Comparison of ENCODE assay signal across 10 cellular contexts in genomic region chr6:28334272-28335039, GRCh38. TPM values are rescaled to one million over a fixed set of nuclear protein-coding genes. Genes with fewer than 3 reads are reported as not detected.
DNase-seq lines count a peak whose midpoint lies in the region; ATAC-seq and TF ChIP-seq lines count a peak whose summit lies in the region.
"Had no signal": no experiment of that assay in that cellular context is flagged by ENCODE, and none has a peak within 500 bp of the region (broad histone marks: within the 10 kb centered on the region; RNA-seq: fewer than 3 reads in every experiment).

No MANE protein-coding gene starts in this region.

- peak overlapping the region in 1 of 2 donors; percentile 21 for H3K4me3 Mint-ChIP-seq in stimulated activated naive CD8-positive, alpha-beta T cell treated with anti-CD3 and anti-CD28 coated beads, Interleukin-15, amount 100 ng/mL, for 72 hours

- no peak for TF ChIP-seq POLR2A in gastrocnemius medialis (IDR thresholded peaks at IDR 0.05)

- H3K9ac ChIP-seq in DND-41 (ENCODE audit: low read depth, low read length) (peak overlapping the region; percentile 88), iPS-20b (ENCODE audit: low read depth, low read length) (peak overlapping the region; percentile 100; the same call in 1 of the 2 replicates)

- H3K4me3 ChIP-seq in DND-41 (ENCODE audit: low read depth in 1 of 2, low read length in 2 of 2) (peak overlapping the region in 1 of 2 experiments; percentile 79; a peak in 1 of 4 replicates), SJSA1 (no peak overlapping the region), iPS-20b (ENCODE audit: low read length) (peak overlapping the region; percentile 99), gastrocnemius medialis (no peak overlapping the region)

- H3K36me3 ChIP-seq in DND-41 (ENCODE audit: insufficient read depth, low read length) (no peaks in the 10 kb centered on the region), SJSA1 (no peaks in the 10 kb centered on the region), iPS-20b (ENCODE audit: insufficient read depth, low read depth, low read length) (no peaks in the 10 kb centered on the region), gastrocnemius medialis (no peaks in the 10 kb centered on the region)
- H3K36me3 ChIP-seq: brain microvascular endothelial cell had no signal

- H3K79me2 ChIP-seq in DND-41 (ENCODE audit: insufficient read depth, low read length), result no peaks in the 10 kb centered on the region

- intact Hi-C loops in gastrocnemius medialis (cut with DNase I; ENCODE audit: low total_unique reads), result loop anchor here (2.0 to 5.0 kb wide), 4 partner anchors 20 to 82 kb away; partner anchors contain the start of genes PGBD1, ZKSCAN4 and ZSCAN26

- peak overlapping the region; percentile 89; the same call in 1 of the 2 replicates for H2AFZ ChIP-seq in DND-41 (ENCODE audit: low read depth, low read length)

- H3K27ac ChIP-seq in DND-41 (ENCODE audit: low read length) (peak overlapping the region; percentile 90; the same call in 1 of the 2 replicates), SJSA1 (peak overlapping the region; percentile 96), iPS-20b (ENCODE audit: low read length) (peak overlapping the region; percentile 96), gastrocnemius medialis (peak overlapping the region; percentile 90 to 99 (median 97))

- peak overlapping the region in 1 of 2 donors; percentile 47 for H3K27ac Mint-ChIP-seq in stimulated activated naive CD8-positive, alpha-beta T cell treated with anti-CD3 and anti-CD28 coated beads, Interleukin-15, amount 100 ng/mL, for 72 hours
- H3K27ac Mint-ChIP-seq: type B pancreatic cell had no signal

- ATAC-seq in DND-41 (ENCODE audit: insufficient read depth, low read depth), result no peak
- ATAC-seq in gastrocnemius medialis, result no peak
- no peak for ATAC-seq in GM19467 (IDR thresholded peaks at IDR 0.05; ENCODE audit: unreplicated experiment)
- no peak for ATAC-seq in HG03280 (IDR thresholded peaks at IDR 0.05; ENCODE audit: unreplicated experiment)
- ATAC-seq in stimulated activated naive CD8-positive, alpha-beta T cell treated with anti-CD3 and anti-CD28 coated beads, Interleukin-15, amount 100 ng/mL, for 72 hours, result no peak

- no peaks in the 10 kb centered on the region for H3K27me3 Mint-ChIP-seq in stimulated activated naive CD8-positive, alpha-beta T cell treated with anti-CD3 and anti-CD28 coated beads, Interleukin-15, amount 100 ng/mL, for 72 hours
- H3K27me3 Mint-ChIP-seq: type B pancreatic cell had no signal

- H4K20me1 ChIP-seq in DND-41 (ENCODE audit: insufficient read depth, low read length), result no peaks in the 10 kb centered on the region

- peak overlapping the region; percentile 68 for H3K4me2 ChIP-seq in DND-41 (ENCODE audit: insufficient read depth, low read length)

- H3K4me1 ChIP-seq in DND-41 (ENCODE audit: insufficient read depth, low read length) (peaks cover 27% of the 10 kb centered on the region), SJSA1 (replicated peaks) (peaks cover 12% of the 10 kb centered on the region), iPS-20b (ENCODE audit: insufficient read depth, low read length) (peaks cover 15% of the 10 kb centered on the region; the same call in 1 of the 2 replicates), gastrocnemius medialis (peaks cover 11 to 13% of the 10 kb centered on the region in 2 donors)

- peaks cover 17% of the 10 kb centered on the region for H3K4me1 Mint-ChIP-seq in stimulated activated naive CD8-positive, alpha-beta T cell treated with anti-CD3 and anti-CD28 coated beads, Interleukin-15, amount 100 ng/mL, for 72 hours

- in situ Hi-C loops in gastrocnemius medialis (cut with MboI; ENCODE audit: low sequenced_read_pairs in 4 of 4), result no loop called here

- H3K9me3 ChIP-seq in DND-41 (ENCODE audit: insufficient read depth, low read length, severe bottlenecking), result no peaks in the 10 kb centered on the region
- no peaks in the 10 kb centered on the region for H3K9me3 ChIP-seq in SJSA1 (replicated peaks)
- peaks cover 1% of the 10 kb centered on the region; the same call in 1 of the 2 replicates for H3K9me3 ChIP-seq in iPS-20b (ENCODE audit: insufficient read depth, low read depth, low read length)
- no peaks in the 10 kb centered on the region for H3K9me3 ChIP-seq in gastrocnemius medialis

- H3K27me3 ChIP-seq in DND-41 (ENCODE audit: insufficient read depth, low read length, poor library complexity) (no peaks in the 10 kb centered on the region), SJSA1 (replicated peaks) (no peaks in the 10 kb centered on the region), iPS-20b (ENCODE audit: insufficient read depth, low read length) (no peaks in the 10 kb centered on the region), gastrocnemius medialis (no peaks in the 10 kb centered on the region)
- H3K27me3 ChIP-seq: brain microvascular endothelial cell had no signal

- TF ChIP-seq CTCF in DND-41 (IDR thresholded peaks at IDR 0.05; ENCODE audit: borderline replicate concordance, extremely low read depth, low read length, poor library complexity, severe bottlenecking) (no peak), gastrocnemius medialis (IDR thresholded peaks at IDR 0.05 in 4 of 5, conservative IDR thresholded peaks at IDR 0.05 in 1 of 5) (no peak)

- DNase-seq in DND-41, result no peak
- no peak for DNase-seq in SJSA1 (ENCODE audit: low read depth in 1 of 2, low spot score in 2 of 2)
- no peak for DNase-seq in gastrocnemius medialis
- no peak for DNase-seq in stimulated activated naive CD8-positive, alpha-beta T cell treated with anti-CD3 and anti-CD28 coated beads, Interleukin-15, amount 100 ng/mL, for 72 hours
- no peak for DNase-seq in AG08395 (ENCODE audit: low spot score)

- H3K9me3 Mint-ChIP-seq in stimulated activated naive CD8-positive, alpha-beta T cell treated with anti-CD3 and anti-CD28 coated beads, Interleukin-15, amount 100 ng/mL, for 72 hours, result peaks cover under 1 to 8% of the 10 kb centered on the region in 2 donors
- H3K9me3 Mint-ChIP-seq: type B pancreatic cell had no signal

RNA-seq across cellular contexts. Expression of gene ZSCAN31, which starts 1.5 kb away (rescaled TPM):
- total RNA-seq in SJSA1 (2014; rRNA removed; shearing (Covaris generic)), result 17.9 and 67.4 TPM in 2 replicates
- total RNA-seq in gastrocnemius medialis, result 10 to 100 TPM in 2 of 4 donors, 1 to 10 TPM in 2; 2.4 to 14.1 (median 7.5) TPM

RNA-seq across cellular contexts. Expression of gene ZKSCAN3, which starts 15.3 kb away (rescaled TPM):
- 5.9 and 6.9 TPM in 2 replicates for total RNA-seq in SJSA1 (2014; rRNA removed; shearing (Covaris generic))
- total RNA-seq in gastrocnemius medialis, result 1 to 10 TPM; 1.5 to 4.5 (median 2.4) TPM

RNA-seq across cellular contexts. Expression of gene PGBD1, which starts 53.1 kb away (rescaled TPM):
- total RNA-seq in SJSA1 (2014; rRNA removed; shearing (Covaris generic)), result 13.4 and 13.5 TPM in 2 replicates
- 1 to 10 TPM in 3 of 4 donors, under 1 TPM in 1; 0.80 to 2.8 (median 1.5) TPM for total RNA-seq in gastrocnemius medialis
